Comparison of ENCODE assay signal across 2 cellular contexts in genomic region chr4:102809190-102809589, GRCh38.
TF ChIP-seq lines count a peak whose summit lies in the region.

No MANE protein-coding gene starts in this region.

TF ChIP-seq in SK-N-SH treated with all-trans-retinoic acid at 6 μM for 48 hours, 23 proteins besides CTCF, POLR2A, EP300 and RAD21 (continued from another document):
- no peak for TF ChIP-seq RARB (CRISPR knock-in tag; IDR thresholded peaks at IDR 0.05)

TF ChIP-seq in SK-N-SH, 30 proteins besides CTCF, POLR2A, EP300 and RAD21 (continued from another document):
- TF ChIP-seq PBX3 (IDR thresholded peaks at IDR 0.05), result no peak
- TF ChIP-seq TCF12 (IDR thresholded peaks at IDR 0.05), result no peak
- TF ChIP-seq MXI1 (IDR thresholded peaks at IDR 0.05; ENCODE audit: low read depth, low read length), result no peak
- no peak for TF ChIP-seq MAX (IDR thresholded peaks at IDR 0.05; ENCODE audit: low read depth)
